ENCODE assay signal across 12 cellular contexts in the genomic region with DNA sequence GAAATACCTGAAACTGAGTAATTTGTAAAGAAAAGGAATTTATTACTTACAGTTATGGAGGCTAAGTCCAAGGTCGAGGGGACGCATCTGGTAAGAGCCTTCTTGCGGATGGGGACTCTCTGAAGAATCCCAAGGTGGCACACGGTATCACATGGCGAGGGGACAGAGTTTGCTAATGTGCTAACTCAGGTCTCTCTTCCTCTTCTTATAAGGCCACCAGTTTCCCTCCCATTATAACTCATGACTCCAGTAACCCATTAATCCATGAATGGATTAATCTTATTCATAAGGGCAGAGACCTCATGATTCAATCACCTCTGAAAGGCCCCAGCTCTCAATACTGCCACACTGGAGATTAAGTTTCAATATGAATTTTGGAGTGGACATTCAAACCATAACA. TPM values are rescaled to one million over a fixed set of nuclear protein-coding genes. Genes with fewer than 3 reads are reported as not detected.
"Had no signal": no experiment of that assay in that cellular context is flagged by ENCODE, and none has a peak within 500 bp of the region (broad histone marks: within the 10 kb centered on the region; RNA-seq: fewer than 3 reads in every experiment).

No MANE protein-coding gene starts in this region.

- ATAC-seq: right cardiac atrium, Right ventricle myocardium inferior had no signal

- H3K27ac Mint-ChIP-seq: nephron progenitor cell had no signal

- H3K4me3 Mint-ChIP-seq: nephron progenitor cell had no signal

- DNase-seq: activated naive CD4-positive, alpha-beta T cell treated with Interleukin-2 at 50 U/mL for 16 hours; amniotic stem cell; islet precursor cell; mesendoderm; nephron progenitor cell; occipital lobe; right cardiac atrium; stimulated activated CD4-positive, alpha-beta T cell treated with anti-CD3 and anti-CD28 coated beads, Interleukin-4, amount 100 ng/mL, for 4 hours had no signal

RNA-seq across cellular contexts. Expression of a gene that starts 15.7 kb away (rescaled TPM):
- total RNA-seq: cardiac septum, occipital lobe, posterior vena cava, right cardiac atrium, Right ventricle myocardium inferior, urinary bladder had no signal

RNA-seq across cellular contexts. Expression of a gene that starts 37.5 kb away (rescaled TPM):
- total RNA-seq: occipital lobe had no signal
